In the genomic region with DNA sequence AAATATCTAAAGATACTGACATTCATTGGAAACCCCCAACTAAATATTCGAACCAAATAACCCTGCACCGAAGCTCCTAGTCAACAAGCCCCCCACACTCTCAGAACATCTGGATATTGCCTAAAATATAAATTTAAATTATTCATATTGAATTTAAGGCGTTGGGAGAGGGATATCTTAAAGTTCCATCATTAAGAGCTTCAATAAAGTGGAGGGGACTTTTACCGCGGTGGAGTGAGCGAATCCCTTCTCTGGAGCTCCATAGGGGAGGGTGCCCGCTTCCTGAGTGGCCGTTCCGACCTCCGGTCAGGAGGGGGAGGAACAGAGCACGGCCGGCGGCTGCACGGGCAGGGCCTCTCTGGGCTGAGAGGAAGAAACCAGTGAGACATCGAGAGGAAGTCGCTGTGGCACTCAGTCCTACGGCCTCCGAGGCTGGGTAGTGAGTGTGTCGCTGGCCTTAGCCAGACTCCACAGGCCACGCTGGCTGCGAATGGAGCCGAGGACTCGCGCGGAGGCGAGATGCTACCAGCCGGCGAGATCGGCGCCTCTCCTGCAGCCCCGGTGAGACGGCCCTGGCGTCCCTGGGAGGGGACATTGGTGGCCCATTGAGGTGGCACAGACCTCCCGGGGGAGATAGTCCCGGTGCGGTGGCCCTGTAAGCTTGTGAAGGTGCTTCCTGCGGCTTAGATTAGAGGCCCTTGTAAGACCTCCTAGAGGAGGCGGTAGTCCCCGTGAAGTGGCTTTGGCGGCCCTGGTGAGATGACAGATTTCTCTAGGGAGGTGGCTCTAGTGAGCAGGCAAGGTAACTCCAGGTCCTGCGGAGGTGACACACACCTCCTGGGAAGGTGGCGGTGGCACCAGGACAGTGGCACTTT, we compare ENCODE assay signal across 1 cellular context.
TF ChIP-seq lines count a peak whose summit lies in the region.

A gene (plus strand): TSS at position 405 of the 875 bp plus-strand sequence. CDS start 115 bp downstream, at position 520.

TF ChIP-seq in A549, 52 proteins besides CTCF, POLR2A, EP300 and RAD21 (continued from another document):
- TF ChIP-seq, protein P1, sequence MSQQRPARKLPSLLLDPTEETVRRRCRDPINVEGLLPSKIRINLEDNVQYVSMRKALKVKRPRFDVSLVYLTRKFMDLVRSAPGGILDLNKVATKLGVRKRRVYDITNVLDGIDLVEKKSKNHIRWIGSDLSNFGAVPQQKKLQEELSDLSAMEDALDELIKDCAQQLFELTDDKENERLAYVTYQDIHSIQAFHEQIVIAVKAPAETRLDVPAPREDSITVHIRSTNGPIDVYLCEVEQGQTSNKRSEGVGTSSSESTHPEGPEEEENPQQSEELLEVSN (IDR thresholded peaks at IDR 0.05; ENCODE audit: borderline replicate concordance, low read depth): peak; percentile 59; the same call in 1 of the 2 replicates
